ENCODE assay signal across 18 cellular contexts in the genomic region with DNA sequence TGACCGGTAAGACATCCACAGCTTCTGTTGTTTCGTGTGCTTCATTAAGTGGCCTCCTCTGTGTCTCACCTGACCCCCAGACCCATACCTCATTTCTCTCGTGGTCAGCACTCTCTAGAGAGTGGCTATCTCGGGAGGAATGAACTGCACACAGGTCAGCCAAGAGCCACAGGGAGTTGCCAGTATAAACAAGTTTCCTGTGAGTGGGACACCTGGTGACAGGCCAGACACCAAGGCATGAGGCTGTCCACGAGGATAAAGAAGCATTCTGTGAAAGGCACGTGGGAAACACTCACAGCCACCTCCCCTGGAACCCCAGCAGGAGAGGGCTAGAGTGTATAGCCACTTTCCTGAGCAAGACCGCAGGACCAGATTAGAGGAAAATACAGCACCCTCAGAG.
"Had no signal": no experiment of that assay in that cellular context is flagged by ENCODE, and none has a peak within 500 bp of the region (broad histone marks: within the 10 kb centered on the region; RNA-seq: fewer than 3 reads in every experiment).

No MANE protein-coding gene starts in this region.

- H3K36me3 ChIP-seq: brain microvascular endothelial cell, tibial nerve, uterus, WERI-Rb-1 had no signal

- H3K4me3 ChIP-seq: tibial nerve, uterus had no signal

- DNase-seq: activated CD4-positive, alpha-beta memory T cell treated with anti-CD3 and anti-CD28 coated beads for 36 hours; activated CD8-positive, alpha-beta memory T cell treated with anti-CD3 and anti-CD28 coated beads, Interleukin-2, amount 10 ng/mL, durations not matched to agents 7 days and 5 days; activated T-cell treated with anti-CD3 and anti-CD28 coated beads, Interleukin-2, amount 50 U/mL, for 1 hour; brain microvascular endothelial cell; cerebellar nuclear complex; effector memory CD4-positive, alpha-beta T cell; foreskin keratinocyte; mammary epithelial cell; naive thymus-derived CD8-positive, alpha-beta T cell; nucleus accumbens; SK-N-SH; stimulated activated CD4-positive, alpha-beta T cell treated with anti-CD3 and anti-CD28 coated beads, Interleukin-2, amount 100 ng/mL, for 48 hours; stimulated activated naive B cell treated with anti-CD40 and anti-IgM and Interleukin-4, amounts not matched to agents 10 μg/mL and 1 μg/mL and 100 μg/mL, for 72 hours; substantia nigra; T-cell; uterus; WERI-Rb-1 had no signal

- H3K27ac ChIP-seq: brain microvascular endothelial cell, foreskin keratinocyte, tibial nerve, uterus, WERI-Rb-1 had no signal

- H3K9me3 ChIP-seq: SK-N-SH, uterus had no signal

- ATAC-seq: activated CD8-positive, alpha-beta memory T cell treated with anti-CD3 and anti-CD28 coated beads, Interleukin-2, amount 10 ng/mL, durations not matched to agents 7 days and 5 days; foreskin keratinocyte; naive thymus-derived CD8-positive, alpha-beta T cell; stimulated activated naive B cell treated with anti-CD40 and anti-IgM and Interleukin-4, amounts not matched to agents 10 μg/mL and 1 μg/mL and 100 μg/mL, for 72 hours; T-cell had no signal

- H3K4me1 ChIP-seq: foreskin keratinocyte, tibial nerve, uterus had no signal

- H3K27me3 ChIP-seq: brain microvascular endothelial cell, foreskin keratinocyte, tibial nerve, uterus had no signal
